In the genomic region with DNA sequence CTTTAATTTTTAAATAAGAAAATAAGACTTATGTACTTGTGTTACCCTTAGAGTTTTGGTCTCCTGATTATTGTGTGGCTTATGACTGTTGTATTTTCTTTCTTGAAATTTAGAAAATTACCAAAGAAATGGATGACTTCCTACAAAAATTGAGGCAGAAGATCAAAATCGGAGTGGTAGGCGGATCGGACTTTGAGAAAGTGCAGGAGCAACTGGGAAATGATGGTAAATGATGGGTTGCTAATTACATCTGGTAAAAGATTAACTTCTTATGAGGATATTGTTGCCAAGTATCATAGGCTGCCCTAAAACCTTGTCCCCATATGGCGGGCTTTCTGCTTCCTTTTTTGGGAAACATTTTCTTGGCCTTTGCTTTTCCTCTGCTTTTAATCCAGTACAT, we compare ENCODE assay signal across 14 cellular contexts. TPM values are rescaled to one million over a fixed set of nuclear protein-coding genes. Genes with fewer than 3 reads are reported as not detected.
DNase-seq lines count a peak whose midpoint lies in the region; ATAC-seq and TF ChIP-seq lines count a peak whose summit lies in the region.
"Had no signal": no experiment of that assay in that cellular context is flagged by ENCODE, and none has a peak within 500 bp of the region (broad histone marks: within the 10 kb centered on the region; RNA-seq: fewer than 3 reads in every experiment).

No MANE protein-coding gene starts in this region.

- in situ Hi-C loops in GM23248 (cut with MboI): no loop called here

- TF ChIP-seq CTCF in colonic mucosa (IDR thresholded peaks at IDR 0.05) (no peak), right lobe of liver (IDR thresholded peaks at IDR 0.05) (no peak), hepatocyte (IDR thresholded peaks at IDR 0.05; ENCODE audit: poor library complexity) (no peak)
- TF ChIP-seq CTCF in CD8-positive, alpha-beta T cell (IDR thresholded peaks at IDR 0.05): no peak

- no peak overlapping the region for H3K27ac Mint-ChIP-seq in CD8-positive, alpha-beta T cell
- H3K27ac Mint-ChIP-seq: H9 had no signal

- H3K27ac ChIP-seq in GM23248 (no peak overlapping the region), colonic mucosa (peak overlapping the region; percentile 34), right lobe of liver (peak overlapping the region; percentile 7 to 52 (median 27)), hepatocyte (no peak overlapping the region)
- no peak overlapping the region for H3K27ac ChIP-seq in CD8-positive, alpha-beta T cell (ENCODE audit: low read depth, low read length)

- peak in 3 of 4 donors; percentile 5 to 27 (median 22) for ATAC-seq in right lobe of liver
- ATAC-seq in CD8-positive, alpha-beta T cell: no peak
- no peak for ATAC-seq in GM18861 (IDR thresholded peaks at IDR 0.05; ENCODE audit: unreplicated experiment)
- ATAC-seq in activated CD4-positive, CD25-positive, alpha-beta regulatory T cell treated with anti-CD3 and anti-CD28 coated beads, Interleukin-2, amount 50 U/mL, for 24 hours: no peak

- 71 to 76% methylated on average over 4 of the region's 4 CpGs for WGBS in GM23248 (ENCODE audit: low coverage in 1 of 2, low lambda C conversion rate in 2 of 2, missing lambda C conversion rate in 2 of 2), 2 experiments
- whole genome bisulfite sequencing in right lobe of liver (ENCODE audit: insufficient coverage, low coverage, low lambda C conversion rate, missing lambda C conversion rate): 18% methylated on average over 4 of the region's 4 CpGs
- WGBS in hepatocyte (ENCODE audit: low lambda C conversion rate, missing lambda C conversion rate): 92% methylated on average over 4 of the region's 4 CpGs

- no peaks in the 10 kb centered on the region for H3K27me3 Mint-ChIP-seq in CD8-positive, alpha-beta T cell (ENCODE audit: low read depth)
- H3K27me3 Mint-ChIP-seq: CD4-positive, CD25-positive, alpha-beta regulatory T cell had no signal

- H3K9ac ChIP-seq in GM23248 (0 out of 2 replicates have a peak overlapping the region, but pooled peaks have one; percentile 100), colonic mucosa (ENCODE audit: low read depth in 2 of 2, low read length in 2 of 2) (no peak overlapping the region)

- H4K20me1 ChIP-seq in GM23248 (ENCODE audit: insufficient read depth) (no peaks in the 10 kb centered on the region; the same call in 1 of the 2 replicates), hepatocyte (ENCODE audit: insufficient read depth, poor library complexity, severe bottlenecking) (peaks cover 13% of the 10 kb centered on the region)

- H3K9me3 ChIP-seq in GM23248 (ENCODE audit: low read depth) (no peaks in the 10 kb centered on the region), colonic mucosa (no peaks in the 10 kb centered on the region), right lobe of liver (no peaks in the 10 kb centered on the region), hepatocyte (ENCODE audit: low read depth) (no peaks in the 10 kb centered on the region)
- no peaks in the 10 kb centered on the region for H3K9me3 ChIP-seq in CD8-positive, alpha-beta T cell (ENCODE audit: low read length)
- H3K9me3 ChIP-seq: BE2C, Caco-2 had no signal

- H3K9me2 ChIP-seq in GM23248 (ENCODE audit: insufficient read depth) (no peaks in the 10 kb centered on the region), hepatocyte (replicated peaks; ENCODE audit: insufficient read depth) (no peaks in the 10 kb centered on the region)

- no peak for TF ChIP-seq POLR2A in right lobe of liver (IDR thresholded peaks at IDR 0.05)

- H3K4me1 Mint-ChIP-seq in CD8-positive, alpha-beta T cell (ENCODE audit: low read depth): peaks cover 31% of the 10 kb centered on the region

- intact Hi-C loops in colonic mucosa (cut with DNase I): loop anchor here (10.0 kb wide), 1 partner anchor 53 kb away; no protein-coding TSS in a partner anchor
- intact Hi-C loops in right lobe of liver (cut with DNase I): loop anchor here in 1 of 2 donors (10.0 kb wide), 1 partner anchor 63 kb away; a partner anchor contains a TSS
- intact Hi-C loops in CD8-positive, alpha-beta T cell (cut with DNase I, micrococcal nuclease): no loop called here

- no peak overlapping the region for H3K4me3 Mint-ChIP-seq in CD8-positive, alpha-beta T cell
- H3K4me3 Mint-ChIP-seq: H9 had no signal

- H2AFZ ChIP-seq in GM23248 (no peak overlapping the region), hepatocyte (no peak overlapping the region)

- no peaks in the 10 kb centered on the region for H3K9me3 Mint-ChIP-seq in CD8-positive, alpha-beta T cell
- H3K9me3 Mint-ChIP-seq: CD4-positive, CD25-positive, alpha-beta regulatory T cell; H9 had no signal

- DNase-seq in GM23248: no peak
- peak; percentile 31 for DNase-seq in colonic mucosa
- no peak for DNase-seq in right lobe of liver
- peak; percentile 33 for DNase-seq in renal cortical epithelial cell (ENCODE audit: low read depth)
- no peak for DNase-seq in CD8-positive, alpha-beta T cell
- DNase-seq in hepatocyte (ENCODE audit: low spot score): no peak
- DNase-seq: ACHN; BE2C; C1 segment of cervical spinal cord; Caco-2; CD4-positive, CD25-positive, alpha-beta regulatory T cell; H9 had no signal

- peaks cover 53% of the 10 kb centered on the region for H3K36me3 Mint-ChIP-seq in CD8-positive, alpha-beta T cell

- no peaks in the 10 kb centered on the region; the same call in none of the 2 replicates for H3F3A ChIP-seq in GM23248 (ENCODE audit: insufficient read depth)

- H3K36me3 ChIP-seq in GM23248 (ENCODE audit: low read depth): peaks cover 50% of the 10 kb centered on the region
- H3K36me3 ChIP-seq in colonic mucosa: peaks cover 27% of the 10 kb centered on the region
- peaks cover 0 to 52% (median 27%) of the 10 kb centered on the region in 4 donors for H3K36me3 ChIP-seq in right lobe of liver
- H3K36me3 ChIP-seq in CD8-positive, alpha-beta T cell (ENCODE audit: insufficient read depth, low read length): peaks cover 38% of the 10 kb centered on the region
- H3K36me3 ChIP-seq in hepatocyte (replicated peaks; ENCODE audit: insufficient read depth, low read depth): no peaks in the 10 kb centered on the region

- no peak overlapping the region for H3K4me2 ChIP-seq in GM23248 (ENCODE audit: unreplicated experiment)
- H3K4me2 ChIP-seq in hepatocyte: no peak overlapping the region

- POLR2A ChIA-PET in CD8-positive, alpha-beta T cell (lab: Charles Lee): interaction anchor here (1.5 kb wide), 2 partner anchors 21 to 290 kb away, joined by 3 to 4 read pairs; a partner anchor contains a TSS

- H3K4me1 ChIP-seq in GM23248 (ENCODE audit: insufficient read depth): peaks cover 25% of the 10 kb centered on the region
- peaks cover 14% of the 10 kb centered on the region for H3K4me1 ChIP-seq in colonic mucosa
- peaks cover 0 to 38% (median 8%) of the 10 kb centered on the region in 4 donors for H3K4me1 ChIP-seq in right lobe of liver
- peaks cover 31% of the 10 kb centered on the region for H3K4me1 ChIP-seq in CD8-positive, alpha-beta T cell (ENCODE audit: insufficient read depth, low read length)
- peaks cover 21% of the 10 kb centered on the region for H3K4me1 ChIP-seq in hepatocyte (ENCODE audit: insufficient read depth)
- H3K4me1 ChIP-seq: BE2C, Caco-2 had no signal

- CTCF ChIA-PET in CD8-positive, alpha-beta T cell (lab: Charles Lee): interaction anchor here (2.0 kb wide), 1 partner anchor 78 kb away, joined by 10 read pairs; no protein-coding TSS in a partner anchor

- H3K27me3 ChIP-seq in GM23248 (replicated peaks; ENCODE audit: insufficient read depth) (no peaks in the 10 kb centered on the region), colonic mucosa (no peaks in the 10 kb centered on the region), right lobe of liver (no peaks in the 10 kb centered on the region), hepatocyte (no peaks in the 10 kb centered on the region)
- no peaks in the 10 kb centered on the region for H3K27me3 ChIP-seq in CD8-positive, alpha-beta T cell (ENCODE audit: insufficient read depth, low read length)
- H3K27me3 ChIP-seq: BE2C had no signal

- H3K79me2 ChIP-seq in GM23248 (ENCODE audit: insufficient read depth) (peaks cover 99% of the 10 kb centered on the region), hepatocyte (peaks cover 82% of the 10 kb centered on the region)

- H3K4me3 ChIP-seq in GM23248 (no peak overlapping the region), colonic mucosa (no peak overlapping the region), right lobe of liver (no peak overlapping the region), hepatocyte (no peak overlapping the region)
- no peak overlapping the region for H3K4me3 ChIP-seq in CD8-positive, alpha-beta T cell (ENCODE audit: low read depth, low read length)

RNA-seq across cellular contexts. Expression of a gene that starts 4.0 kb away (rescaled TPM):
- 39.6 and 61.6 TPM in 2 replicates for total RNA-seq in GM23248 (2014; rRNA removed; shearing (Covaris generic))
- polyA plus RNA-seq in GM23248 (2016; fragmentation: Nextera tagmentation; extraction: Ambion mirVana) (45.7 and 46.4 TPM in 2 replicates), hepatocyte (28.4 and 34.1 TPM in 2 replicates)
- total RNA-seq in colonic mucosa (10 to 100 TPM; 60.7 to 88.1 TPM), right lobe of liver (10 to 100 TPM; 18.6 to 47.8 (median 39.0) TPM), renal cortical epithelial cell (23.6 and 41.1 TPM in 2 replicates), hepatocyte (28.9 and 31.3 TPM in 2 replicates)
- total RNA-seq in CD8-positive, alpha-beta T cell: 10 to 100 TPM; 29.6 to 32.7 TPM

RNA-seq across cellular contexts. Expression of a gene that starts 4.2 kb away (rescaled TPM):
- 2.0 and 4.9 TPM in 2 replicates for total RNA-seq in GM23248 (2014; rRNA removed; shearing (Covaris generic))
- polyA plus RNA-seq in GM23248 (2016; fragmentation: Nextera tagmentation; extraction: Ambion mirVana): 10.8 and 12.1 TPM in 2 replicates
- 10 to 100 TPM; 11.9 to 20.3 TPM for total RNA-seq in colonic mucosa
- 1 to 10 TPM; 5.0 to 9.4 (median 6.9) TPM for total RNA-seq in right lobe of liver
- total RNA-seq in renal cortical epithelial cell: 4.2 and 9.5 TPM in 2 replicates
- 1 to 10 TPM; 2.4 to 2.9 TPM for total RNA-seq in CD8-positive, alpha-beta T cell
- total RNA-seq in hepatocyte: 8.4 and 10.9 TPM in 2 replicates
- polyA plus RNA-seq in hepatocyte: 18.7 and 20.4 TPM in 2 replicates

Comparison
In these comparisons a context has a peak if more than half of its experiments do, and no peak if none do; other contexts are left out.
1. DNase-seq: peak in colonic mucosa (single experiment) and renal cortical epithelial cell (single experiment); none in GM23248 (single experiment), right lobe of liver (0 of 3), CD8-positive, alpha-beta T cell (0 of 7) and hepatocyte (single experiment).
2. H3K27ac ChIP-seq: peak in colonic mucosa (single experiment) and right lobe of liver (3 of 3); none in GM23248 (single experiment), CD8-positive, alpha-beta T cell (single experiment) and hepatocyte (single experiment).
3. ATAC-seq: peak in right lobe of liver (3 of 4); none in CD8-positive, alpha-beta T cell (single experiment), GM18861 (single experiment) and activated CD4-positive, CD25-positive, alpha-beta regulatory T cell treated with anti-CD3 and anti-CD28 coated beads, Interleukin-2, amount 50 U/mL, for 24 hours (0 of 2).